In the genomic region with DNA sequence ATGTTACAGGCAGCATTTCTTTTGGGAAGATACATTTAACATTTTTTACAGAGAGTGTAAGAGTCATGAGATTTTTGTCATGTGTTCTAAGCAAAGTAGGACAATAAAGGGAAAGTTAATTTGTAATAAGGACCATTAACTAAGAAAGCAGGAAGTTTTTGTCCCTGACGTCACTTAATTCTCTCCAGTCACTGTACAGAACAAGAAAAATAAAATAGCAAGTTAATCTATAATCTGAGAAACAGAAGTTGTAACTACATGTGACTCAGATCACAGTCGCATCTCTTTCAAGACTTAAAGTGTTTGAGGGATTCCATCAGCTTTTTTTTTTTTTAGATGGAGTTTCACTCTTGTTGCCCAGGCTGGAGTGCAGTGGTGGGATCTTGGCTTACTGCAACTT, we compare ENCODE assay signal across 2 cellular contexts.
TF ChIP-seq lines count a peak whose summit lies in the region.

No MANE protein-coding gene starts in this region.

TF ChIP-seq in A549, 52 proteins besides CTCF, POLR2A, EP300 and RAD21 (continued from another document):
- TF ChIP-seq, protein P1, sequence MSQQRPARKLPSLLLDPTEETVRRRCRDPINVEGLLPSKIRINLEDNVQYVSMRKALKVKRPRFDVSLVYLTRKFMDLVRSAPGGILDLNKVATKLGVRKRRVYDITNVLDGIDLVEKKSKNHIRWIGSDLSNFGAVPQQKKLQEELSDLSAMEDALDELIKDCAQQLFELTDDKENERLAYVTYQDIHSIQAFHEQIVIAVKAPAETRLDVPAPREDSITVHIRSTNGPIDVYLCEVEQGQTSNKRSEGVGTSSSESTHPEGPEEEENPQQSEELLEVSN (IDR thresholded peaks at IDR 0.05; ENCODE audit: borderline replicate concordance, low read depth): no peak
- TF ChIP-seq CHD2 (IDR thresholded peaks at IDR 0.05; ENCODE audit: low read length, partially characterized antibody) (no peak), KDM1A (IDR thresholded peaks at IDR 0.05; ENCODE audit: low read depth) (no peak), NFE2L2 (conservative IDR thresholded peaks at IDR 0.05; ENCODE audit: low read length) (no peak), FOXS1 (CRISPR knock-in tag; IDR thresholded peaks at IDR 0.05) (no peak), PHF8 (IDR thresholded peaks at IDR 0.05; ENCODE audit: borderline replicate concordance, low read depth) (no peak), RFX5 (IDR thresholded peaks at IDR 0.05) (no peak), RNF2 (IDR thresholded peaks at IDR 0.05; ENCODE audit: borderline replicate concordance, low read depth) (no peak), CBX8 (IDR thresholded peaks at IDR 0.05) (no peak), ZSCAN20 (CRISPR knock-in tag; IDR thresholded peaks at IDR 0.05) (no peak)
- TF ChIP-seq, protein P2, sequence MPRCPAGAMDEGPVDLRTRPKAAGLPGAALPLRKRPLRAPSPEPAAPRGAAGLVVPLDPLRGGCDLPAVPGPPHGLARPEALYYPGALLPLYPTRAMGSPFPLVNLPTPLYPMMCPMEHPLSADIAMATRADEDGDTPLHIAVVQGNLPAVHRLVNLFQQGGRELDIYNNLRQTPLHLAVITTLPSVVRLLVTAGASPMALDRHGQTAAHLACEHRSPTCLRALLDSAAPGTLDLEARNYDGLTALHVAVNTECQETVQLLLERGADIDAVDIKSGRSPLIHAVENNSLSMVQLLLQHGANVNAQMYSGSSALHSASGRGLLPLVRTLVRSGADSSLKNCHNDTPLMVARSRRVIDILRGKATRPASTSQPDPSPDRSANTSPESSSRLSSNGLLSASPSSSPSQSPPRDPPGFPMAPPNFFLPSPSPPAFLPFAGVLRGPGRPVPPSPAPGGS (IDR thresholded peaks at IDR 0.05): no peak
- TF ChIP-seq, protein P3, sequence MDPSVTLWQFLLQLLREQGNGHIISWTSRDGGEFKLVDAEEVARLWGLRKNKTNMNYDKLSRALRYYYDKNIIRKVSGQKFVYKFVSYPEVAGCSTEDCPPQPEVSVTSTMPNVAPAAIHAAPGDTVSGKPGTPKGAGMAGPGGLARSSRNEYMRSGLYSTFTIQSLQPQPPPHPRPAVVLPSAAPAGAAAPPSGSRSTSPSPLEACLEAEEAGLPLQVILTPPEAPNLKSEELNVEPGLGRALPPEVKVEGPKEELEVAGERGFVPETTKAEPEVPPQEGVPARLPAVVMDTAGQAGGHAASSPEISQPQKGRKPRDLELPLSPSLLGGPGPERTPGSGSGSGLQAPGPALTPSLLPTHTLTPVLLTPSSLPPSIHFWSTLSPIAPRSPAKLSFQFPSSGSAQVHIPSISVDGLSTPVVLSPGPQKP (IDR thresholded peaks at IDR 0.05; ENCODE audit: low read depth, low read length): no peak
- TF ChIP-seq, protein P4, sequence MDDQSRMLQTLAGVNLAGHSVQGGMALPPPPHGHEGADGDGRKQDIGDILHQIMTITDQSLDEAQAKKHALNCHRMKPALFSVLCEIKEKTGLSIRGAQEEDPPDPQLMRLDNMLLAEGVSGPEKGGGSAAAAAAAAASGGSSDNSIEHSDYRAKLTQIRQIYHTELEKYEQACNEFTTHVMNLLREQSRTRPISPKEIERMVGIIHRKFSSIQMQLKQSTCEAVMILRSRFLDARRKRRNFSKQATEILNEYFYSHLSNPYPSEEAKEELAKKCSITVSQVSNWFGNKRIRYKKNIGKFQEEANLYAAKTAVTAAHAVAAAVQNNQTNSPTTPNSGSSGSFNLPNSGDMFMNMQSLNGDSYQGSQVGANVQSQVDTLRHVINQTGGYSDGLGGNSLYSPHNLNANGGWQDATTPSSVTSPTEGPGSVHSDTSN (IDR thresholded peaks at IDR 0.05): no peak
- TF ChIP-seq, protein P5, sequence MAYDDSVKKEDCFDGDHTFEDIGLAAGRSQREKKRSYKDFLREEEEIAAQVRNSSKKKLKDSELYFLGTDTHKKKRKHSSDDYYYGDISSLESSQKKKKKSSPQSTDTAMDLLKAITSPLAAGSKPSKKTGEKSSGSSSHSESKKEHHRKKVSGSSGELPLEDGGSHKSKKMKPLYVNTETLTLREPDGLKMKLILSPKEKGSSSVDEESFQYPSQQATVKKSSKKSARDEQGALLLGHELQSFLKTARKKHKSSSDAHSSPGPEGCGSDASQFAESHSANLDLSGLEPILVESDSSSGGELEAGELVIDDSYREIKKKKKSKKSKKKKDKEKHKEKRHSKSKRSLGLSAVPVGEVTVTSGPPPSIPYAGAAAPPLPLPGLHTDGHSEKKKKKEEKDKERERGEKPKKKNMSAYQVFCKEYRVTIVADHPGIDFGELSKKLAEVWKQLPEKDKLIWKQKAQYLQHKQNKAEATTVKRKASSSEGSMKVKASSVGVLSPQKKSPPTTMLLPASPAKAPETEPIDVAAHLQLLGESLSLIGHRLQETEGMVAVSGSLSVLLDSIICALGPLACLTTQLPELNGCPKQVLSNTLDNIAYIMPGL (CRISPR knock-in tag; IDR thresholded peaks at IDR 0.05; ENCODE audit: borderline replicate concordance): no peak

TF ChIP-seq in liver, 16 proteins besides CTCF, POLR2A, EP300 and RAD21 (continued from another document):
- TF ChIP-seq, protein P6, sequence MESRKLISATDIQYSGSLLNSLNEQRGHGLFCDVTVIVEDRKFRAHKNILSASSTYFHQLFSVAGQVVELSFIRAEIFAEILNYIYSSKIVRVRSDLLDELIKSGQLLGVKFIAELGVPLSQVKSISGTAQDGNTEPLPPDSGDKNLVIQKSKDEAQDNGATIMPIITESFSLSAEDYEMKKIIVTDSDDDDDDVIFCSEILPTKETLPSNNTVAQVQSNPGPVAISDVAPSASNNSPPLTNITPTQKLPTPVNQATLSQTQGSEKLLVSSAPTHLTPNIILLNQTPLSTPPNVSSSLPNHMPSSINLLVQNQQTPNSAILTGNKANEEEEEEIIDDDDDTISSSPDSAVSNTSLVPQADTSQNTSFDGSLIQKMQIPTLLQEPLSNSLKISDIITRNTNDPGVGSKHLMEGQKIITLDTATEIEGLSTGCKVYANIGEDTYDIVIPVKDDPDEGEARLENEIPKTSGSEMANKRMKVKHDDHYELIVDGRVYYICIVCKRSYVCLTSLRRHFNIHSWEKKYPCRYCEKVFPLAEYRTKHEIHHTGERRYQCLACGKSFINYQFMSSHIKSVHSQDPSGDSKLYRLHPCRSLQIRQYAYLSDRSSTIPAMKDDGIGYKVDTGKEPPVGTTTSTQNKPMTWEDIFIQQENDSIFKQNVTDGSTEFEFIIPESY (IDR thresholded peaks at IDR 0.05): no peak
- no peak for TF ChIP-seq GABPA (IDR thresholded peaks at IDR 0.05 in 1 of 2, conservative IDR thresholded peaks at IDR 0.05 in 1 of 2)
- TF ChIP-seq, protein P7, sequence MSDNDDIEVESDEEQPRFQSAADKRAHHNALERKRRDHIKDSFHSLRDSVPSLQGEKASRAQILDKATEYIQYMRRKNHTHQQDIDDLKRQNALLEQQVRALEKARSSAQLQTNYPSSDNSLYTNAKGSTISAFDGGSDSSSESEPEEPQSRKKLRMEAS (IDR thresholded peaks at IDR 0.05): no peak
- TF ChIP-seq SP1 (IDR thresholded peaks at IDR 0.05): no peak
- TF ChIP-seq, protein P8, sequence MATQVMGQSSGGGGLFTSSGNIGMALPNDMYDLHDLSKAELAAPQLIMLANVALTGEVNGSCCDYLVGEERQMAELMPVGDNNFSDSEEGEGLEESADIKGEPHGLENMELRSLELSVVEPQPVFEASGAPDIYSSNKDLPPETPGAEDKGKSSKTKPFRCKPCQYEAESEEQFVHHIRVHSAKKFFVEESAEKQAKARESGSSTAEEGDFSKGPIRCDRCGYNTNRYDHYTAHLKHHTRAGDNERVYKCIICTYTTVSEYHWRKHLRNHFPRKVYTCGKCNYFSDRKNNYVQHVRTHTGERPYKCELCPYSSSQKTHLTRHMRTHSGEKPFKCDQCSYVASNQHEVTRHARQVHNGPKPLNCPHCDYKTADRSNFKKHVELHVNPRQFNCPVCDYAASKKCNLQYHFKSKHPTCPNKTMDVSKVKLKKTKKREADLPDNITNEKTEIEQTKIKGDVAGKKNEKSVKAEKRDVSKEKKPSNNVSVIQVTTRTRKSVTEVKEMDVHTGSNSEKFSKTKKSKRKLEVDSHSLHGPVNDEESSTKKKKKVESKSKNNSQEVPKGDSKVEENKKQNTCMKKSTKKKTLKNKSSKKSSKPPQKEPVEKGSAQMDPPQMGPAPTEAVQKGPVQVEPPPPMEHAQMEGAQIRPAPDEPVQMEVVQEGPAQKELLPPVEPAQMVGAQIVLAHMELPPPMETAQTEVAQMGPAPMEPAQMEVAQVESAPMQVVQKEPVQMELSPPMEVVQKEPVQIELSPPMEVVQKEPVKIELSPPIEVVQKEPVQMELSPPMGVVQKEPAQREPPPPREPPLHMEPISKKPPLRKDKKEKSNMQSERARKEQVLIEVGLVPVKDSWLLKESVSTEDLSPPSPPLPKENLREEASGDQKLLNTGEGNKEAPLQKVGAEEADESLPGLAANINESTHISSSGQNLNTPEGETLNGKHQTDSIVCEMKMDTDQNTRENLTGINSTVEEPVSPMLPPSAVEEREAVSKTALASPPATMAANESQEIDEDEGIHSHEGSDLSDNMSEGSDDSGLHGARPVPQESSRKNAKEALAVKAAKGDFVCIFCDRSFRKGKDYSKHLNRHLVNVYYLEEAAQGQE (IDR thresholded peaks at IDR 0.05): no peak
- TF ChIP-seq HNF4G (IDR thresholded peaks at IDR 0.05): no peak
- no peak for TF ChIP-seq EGR1 (IDR thresholded peaks at IDR 0.05; ENCODE audit: low read depth in 2 of 2)
- TF ChIP-seq FOXA1 (IDR thresholded peaks at IDR 0.05): no peak
- TF ChIP-seq, protein P9, sequence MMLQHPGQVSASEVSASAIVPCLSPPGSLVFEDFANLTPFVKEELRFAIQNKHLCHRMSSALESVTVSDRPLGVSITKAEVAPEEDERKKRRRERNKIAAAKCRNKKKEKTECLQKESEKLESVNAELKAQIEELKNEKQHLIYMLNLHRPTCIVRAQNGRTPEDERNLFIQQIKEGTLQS (IDR thresholded peaks at IDR 0.05): no peak
- no peak for TF ChIP-seq YY1 (IDR thresholded peaks at IDR 0.05)
- TF ChIP-seq NR2F2 (IDR thresholded peaks at IDR 0.05): no peak
